1 cellular context compared by ENCODE assay signal in the genomic region with DNA sequence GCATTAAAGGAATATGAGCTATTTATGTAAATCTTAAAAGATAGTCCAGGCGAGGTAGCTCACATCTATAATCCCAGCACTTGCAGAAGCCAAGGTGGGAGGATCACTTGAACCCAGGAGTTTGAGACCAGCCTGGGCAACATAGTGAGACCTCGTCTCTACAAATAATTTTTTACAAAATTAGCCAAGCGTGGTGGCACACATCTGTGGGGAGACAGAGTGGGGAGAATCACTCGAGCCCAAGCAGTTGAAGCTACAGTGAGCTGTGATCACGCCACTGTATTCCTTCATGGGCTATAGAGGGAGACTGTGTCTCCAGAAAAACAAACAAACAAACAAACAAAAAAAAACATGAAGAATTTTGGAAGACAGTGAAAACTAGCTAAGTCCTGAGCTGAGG.
TF ChIP-seq lines count a peak whose summit lies in the region.

No MANE protein-coding gene starts in this region.

TF ChIP-seq in GM23338, 12 proteins besides CTCF, POLR2A, EP300 and RAD21:
- TF ChIP-seq, protein P1, sequence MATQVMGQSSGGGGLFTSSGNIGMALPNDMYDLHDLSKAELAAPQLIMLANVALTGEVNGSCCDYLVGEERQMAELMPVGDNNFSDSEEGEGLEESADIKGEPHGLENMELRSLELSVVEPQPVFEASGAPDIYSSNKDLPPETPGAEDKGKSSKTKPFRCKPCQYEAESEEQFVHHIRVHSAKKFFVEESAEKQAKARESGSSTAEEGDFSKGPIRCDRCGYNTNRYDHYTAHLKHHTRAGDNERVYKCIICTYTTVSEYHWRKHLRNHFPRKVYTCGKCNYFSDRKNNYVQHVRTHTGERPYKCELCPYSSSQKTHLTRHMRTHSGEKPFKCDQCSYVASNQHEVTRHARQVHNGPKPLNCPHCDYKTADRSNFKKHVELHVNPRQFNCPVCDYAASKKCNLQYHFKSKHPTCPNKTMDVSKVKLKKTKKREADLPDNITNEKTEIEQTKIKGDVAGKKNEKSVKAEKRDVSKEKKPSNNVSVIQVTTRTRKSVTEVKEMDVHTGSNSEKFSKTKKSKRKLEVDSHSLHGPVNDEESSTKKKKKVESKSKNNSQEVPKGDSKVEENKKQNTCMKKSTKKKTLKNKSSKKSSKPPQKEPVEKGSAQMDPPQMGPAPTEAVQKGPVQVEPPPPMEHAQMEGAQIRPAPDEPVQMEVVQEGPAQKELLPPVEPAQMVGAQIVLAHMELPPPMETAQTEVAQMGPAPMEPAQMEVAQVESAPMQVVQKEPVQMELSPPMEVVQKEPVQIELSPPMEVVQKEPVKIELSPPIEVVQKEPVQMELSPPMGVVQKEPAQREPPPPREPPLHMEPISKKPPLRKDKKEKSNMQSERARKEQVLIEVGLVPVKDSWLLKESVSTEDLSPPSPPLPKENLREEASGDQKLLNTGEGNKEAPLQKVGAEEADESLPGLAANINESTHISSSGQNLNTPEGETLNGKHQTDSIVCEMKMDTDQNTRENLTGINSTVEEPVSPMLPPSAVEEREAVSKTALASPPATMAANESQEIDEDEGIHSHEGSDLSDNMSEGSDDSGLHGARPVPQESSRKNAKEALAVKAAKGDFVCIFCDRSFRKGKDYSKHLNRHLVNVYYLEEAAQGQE (IDR thresholded peaks at IDR 0.05; ENCODE audit: unreplicated experiment): no peak
- TF ChIP-seq POLR2AphosphoS5 (IDR thresholded peaks at IDR 0.05; ENCODE audit: low read depth): no peak
- no peak for TF ChIP-seq EZH2 (IDR thresholded peaks at IDR 0.05; ENCODE audit: low read depth, unreplicated experiment)
- TF ChIP-seq STAT1 (IDR thresholded peaks at IDR 0.05; ENCODE audit: unreplicated experiment): no peak
- TF ChIP-seq, protein P2, sequence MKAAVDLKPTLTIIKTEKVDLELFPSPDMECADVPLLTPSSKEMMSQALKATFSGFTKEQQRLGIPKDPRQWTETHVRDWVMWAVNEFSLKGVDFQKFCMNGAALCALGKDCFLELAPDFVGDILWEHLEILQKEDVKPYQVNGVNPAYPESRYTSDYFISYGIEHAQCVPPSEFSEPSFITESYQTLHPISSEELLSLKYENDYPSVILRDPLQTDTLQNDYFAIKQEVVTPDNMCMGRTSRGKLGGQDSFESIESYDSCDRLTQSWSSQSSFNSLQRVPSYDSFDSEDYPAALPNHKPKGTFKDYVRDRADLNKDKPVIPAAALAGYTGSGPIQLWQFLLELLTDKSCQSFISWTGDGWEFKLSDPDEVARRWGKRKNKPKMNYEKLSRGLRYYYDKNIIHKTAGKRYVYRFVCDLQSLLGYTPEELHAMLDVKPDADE (IDR thresholded peaks at IDR 0.05): no peak
- TF ChIP-seq ZNF331 (CRISPR knock-in tag; IDR thresholded peaks at IDR 0.05; ENCODE audit: low read depth): no peak
- TF ChIP-seq, protein P3, sequence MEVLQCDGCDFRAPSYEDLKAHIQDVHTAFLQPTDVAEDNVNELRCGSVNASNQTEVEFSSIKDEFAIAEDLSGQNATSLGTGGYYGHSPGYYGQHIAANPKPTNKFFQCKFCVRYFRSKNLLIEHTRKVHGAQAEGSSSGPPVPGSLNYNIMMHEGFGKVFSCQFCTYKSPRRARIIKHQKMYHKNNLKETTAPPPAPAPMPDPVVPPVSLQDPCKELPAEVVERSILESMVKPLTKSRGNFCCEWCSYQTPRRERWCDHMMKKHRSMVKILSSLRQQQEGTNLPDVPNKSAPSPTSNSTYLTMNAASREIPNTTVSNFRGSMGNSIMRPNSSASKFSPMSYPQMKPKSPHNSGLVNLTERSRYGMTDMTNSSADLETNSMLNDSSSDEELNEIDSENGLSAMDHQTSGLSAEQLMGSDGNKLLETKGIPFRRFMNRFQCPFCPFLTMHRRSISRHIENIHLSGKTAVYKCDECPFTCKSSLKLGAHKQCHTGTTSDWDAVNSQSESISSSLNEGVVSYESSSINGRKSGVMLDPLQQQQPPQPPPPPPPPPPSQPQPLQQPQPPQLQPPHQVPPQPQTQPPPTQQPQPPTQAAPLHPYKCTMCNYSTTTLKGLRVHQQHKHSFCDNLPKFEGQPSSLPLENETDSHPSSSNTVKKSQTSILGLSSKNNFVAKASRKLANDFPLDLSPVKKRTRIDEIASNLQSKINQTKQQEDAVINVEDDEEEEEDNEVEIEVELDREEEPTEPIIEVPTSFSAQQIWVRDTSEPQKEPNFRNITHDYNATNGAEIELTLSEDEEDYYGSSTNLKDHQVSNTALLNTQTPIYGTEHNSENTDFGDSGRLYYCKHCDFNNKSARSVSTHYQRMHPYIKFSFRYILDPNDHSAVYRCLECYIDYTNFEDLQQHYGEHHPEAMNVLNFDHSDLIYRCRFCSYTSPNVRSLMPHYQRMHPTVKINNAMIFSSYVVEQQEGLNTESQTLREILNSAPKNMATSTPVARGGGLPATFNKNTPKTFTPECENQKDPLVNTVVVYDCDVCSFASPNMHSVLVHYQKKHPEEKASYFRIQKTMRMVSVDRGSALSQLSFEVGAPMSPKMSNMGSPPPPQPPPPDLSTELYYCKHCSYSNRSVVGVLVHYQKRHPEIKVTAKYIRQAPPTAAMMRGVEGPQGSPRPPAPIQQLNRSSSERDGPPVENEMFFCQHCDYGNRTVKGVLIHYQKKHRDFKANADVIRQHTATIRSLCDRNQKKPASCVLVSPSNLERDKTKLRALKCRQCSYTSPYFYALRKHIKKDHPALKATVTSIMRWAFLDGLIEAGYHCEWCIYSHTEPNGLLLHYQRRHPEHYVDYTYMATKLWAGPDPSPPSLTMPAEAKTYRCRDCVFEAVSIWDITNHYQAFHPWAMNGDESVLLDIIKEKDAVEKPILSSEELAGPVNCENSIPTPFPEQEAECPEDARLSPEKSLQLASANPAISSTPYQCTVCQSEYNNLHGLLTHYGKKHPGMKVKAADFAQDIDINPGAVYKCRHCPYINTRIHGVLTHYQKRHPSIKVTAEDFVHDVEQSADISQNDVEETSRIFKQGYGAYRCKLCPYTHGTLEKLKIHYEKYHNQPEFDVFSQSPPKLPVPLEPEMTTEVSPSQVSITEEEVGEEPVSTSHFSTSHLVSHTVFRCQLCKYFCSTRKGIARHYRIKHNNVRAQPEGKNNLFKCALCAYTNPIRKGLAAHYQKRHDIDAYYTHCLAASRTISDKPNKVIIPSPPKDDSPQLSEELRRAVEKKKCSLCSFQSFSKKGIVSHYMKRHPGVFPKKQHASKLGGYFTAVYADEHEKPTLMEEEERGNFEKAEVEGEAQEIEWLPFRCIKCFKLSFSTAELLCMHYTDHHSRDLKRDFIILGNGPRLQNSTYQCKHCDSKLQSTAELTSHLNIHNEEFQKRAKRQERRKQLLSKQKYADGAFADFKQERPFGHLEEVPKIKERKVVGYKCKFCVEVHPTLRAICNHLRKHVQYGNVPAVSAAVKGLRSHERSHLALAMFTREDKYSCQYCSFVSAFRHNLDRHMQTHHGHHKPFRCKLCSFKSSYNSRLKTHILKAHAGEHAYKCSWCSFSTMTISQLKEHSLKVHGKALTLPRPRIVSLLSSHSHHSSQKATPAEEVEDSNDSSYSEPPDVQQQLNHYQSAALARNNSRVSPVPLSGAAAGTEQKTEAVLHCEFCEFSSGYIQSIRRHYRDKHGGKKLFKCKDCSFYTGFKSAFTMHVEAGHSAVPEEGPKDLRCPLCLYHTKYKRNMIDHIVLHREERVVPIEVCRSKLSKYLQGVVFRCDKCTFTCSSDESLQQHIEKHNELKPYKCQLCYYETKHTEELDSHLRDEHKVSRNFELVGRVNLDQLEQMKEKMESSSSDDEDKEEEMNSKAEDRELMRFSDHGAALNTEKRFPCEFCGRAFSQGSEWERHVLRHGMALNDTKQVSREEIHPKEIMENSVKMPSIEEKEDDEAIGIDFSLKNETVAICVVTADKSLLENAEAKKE (CRISPR knock-in tag; IDR thresholded peaks at IDR 0.05): no peak
- TF ChIP-seq JUNB (IDR thresholded peaks at IDR 0.05; ENCODE audit: unreplicated experiment): no peak
- no peak for TF ChIP-seq NANOG (IDR thresholded peaks at IDR 0.05; ENCODE audit: borderline replicate concordance)
- TF ChIP-seq CREB1 (CRISPR knock-in tag; IDR thresholded peaks at IDR 0.05; ENCODE audit: low read depth): no peak
- no peak for TF ChIP-seq EZH2phosphoT487 (IDR thresholded peaks at IDR 0.05; ENCODE audit: unreplicated experiment)
- no peak for TF ChIP-seq ZNF114 (CRISPR knock-in tag; IDR thresholded peaks at IDR 0.05)
